Comparison of ENCODE assay signal across 11 cellular contexts in the genomic region with DNA sequence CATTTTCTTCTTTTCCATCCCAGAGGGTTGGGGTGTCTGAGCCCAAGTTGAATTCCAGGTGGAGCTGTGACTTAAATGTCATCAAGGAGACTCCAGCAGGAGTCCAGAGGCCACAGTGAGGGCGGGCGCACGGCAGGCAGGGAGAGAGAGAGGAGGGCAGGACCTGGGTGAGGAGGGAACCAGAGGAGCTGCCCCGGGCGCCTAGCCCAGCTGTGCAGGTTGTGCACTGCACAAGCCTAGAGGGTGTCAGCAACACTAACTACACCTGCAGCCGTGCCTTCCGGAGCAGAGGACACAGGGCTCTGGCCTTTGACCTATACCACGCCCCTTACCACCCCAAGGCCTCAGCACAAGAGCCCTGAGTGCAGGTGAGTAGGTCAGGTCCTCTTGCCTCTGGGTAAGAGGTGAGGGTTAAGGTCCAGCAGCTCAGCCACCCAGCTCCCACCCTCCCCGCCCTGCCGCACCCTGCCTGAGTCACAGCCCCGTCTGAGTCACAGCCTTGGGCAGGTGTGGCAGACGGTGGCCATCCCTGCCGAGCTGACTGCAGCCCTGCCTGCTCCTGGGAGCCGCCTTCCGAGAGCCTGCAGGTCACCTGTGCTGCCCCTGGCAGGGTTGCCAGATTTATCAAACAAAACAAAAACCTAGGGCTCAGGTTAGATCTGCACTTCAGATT. TPM values are rescaled to one million over a fixed set of nuclear protein-coding genes. Genes with fewer than 3 reads are reported as not detected.
DNase-seq lines count a peak whose midpoint lies in the region; ATAC-seq, FAIRE-seq and TF ChIP-seq lines count a peak whose summit lies in the region.
"Had no signal": no experiment of that assay in that cellular context is flagged by ENCODE, and none has a peak within 500 bp of the region (broad histone marks: within the 10 kb centered on the region; RNA-seq: fewer than 3 reads in every experiment).

No MANE protein-coding gene starts in this region.

- H3K9me3 Mint-ChIP-seq in activated naive CD8-positive, alpha-beta T cell treated with anti-CD3 and anti-CD28 coated beads, Interleukin-2, amount 50 U/mL, for 24 hours: no peaks in the 10 kb centered on the region
- no peaks in the 10 kb centered on the region for H3K9me3 Mint-ChIP-seq in activated naive CD8-positive, alpha-beta T cell treated with anti-CD3 and anti-CD28 coated beads for 36 hours

- H3K79me2 ChIP-seq in keratinocyte (ENCODE audit: control insufficient read depth, insufficient read depth, low read length): no peaks in the 10 kb centered on the region

- peaks cover 14% of the 10 kb centered on the region for H3K27me3 ChIP-seq in keratinocyte (ENCODE audit: control insufficient read depth, extremely low read depth, insufficient read depth, low read length)
- H3K27me3 ChIP-seq: uterus had no signal

- no peaks in the 10 kb centered on the region for H3K9me1 ChIP-seq in keratinocyte (ENCODE audit: control insufficient read depth, extremely low read depth, insufficient read depth, low read length)

- peaks cover 5% of the 10 kb centered on the region for H4K20me1 ChIP-seq in keratinocyte (ENCODE audit: control insufficient read depth, extremely low read depth, insufficient read depth, low read length)

- dilution Hi-C loops in keratinocyte (cut with MboI; ENCODE audit: extremely low pct_ligation_motif_present, low sequenced_read_pairs): no loop called here

- ATAC-seq in activated naive CD8-positive, alpha-beta T cell treated with anti-CD3 and anti-CD28 coated beads, Interleukin-2, amount 50 U/mL, for 24 hours: peak; percentile 45
- peak; percentile 15; the same call in 1 of the 3 replicates for ATAC-seq in SK-N-SH treated with all-trans-retinoic acid at 6 μM for 48 hours
- no peak for ATAC-seq in GM18867 (IDR thresholded peaks at IDR 0.05; ENCODE audit: unreplicated experiment)
- ATAC-seq in HG03097 (IDR thresholded peaks at IDR 0.05; ENCODE audit: low FRiP score, unreplicated experiment): no peak

- H3K4me1 ChIP-seq in keratinocyte (ENCODE audit: control insufficient read depth, extremely low read depth, insufficient read depth, low read length): peaks cover 17% of the 10 kb centered on the region
- H3K4me1 ChIP-seq: uterus had no signal

- H3K4me3 Mint-ChIP-seq in activated naive CD8-positive, alpha-beta T cell treated with anti-CD3 and anti-CD28 coated beads, Interleukin-2, amount 50 U/mL, for 24 hours: no peak overlapping the region
- no peak overlapping the region for H3K4me3 Mint-ChIP-seq in activated naive CD8-positive, alpha-beta T cell treated with anti-CD3 and anti-CD28 coated beads for 36 hours

- H3K4me2 ChIP-seq in keratinocyte (ENCODE audit: control insufficient read depth, extremely low read depth, insufficient read depth, low read depth, low read length): peak overlapping the region; percentile 54

- H3K4me3 ChIP-seq in keratinocyte (ENCODE audit: control insufficient read depth in 2 of 3, extremely low read depth in 1 of 3, insufficient read depth in 2 of 3, low read depth in 1 of 3, low read length in 3 of 3): no peak overlapping the region
- H3K4me3 ChIP-seq: uterus had no signal

- no peak overlapping the region for H3K27ac Mint-ChIP-seq in activated naive CD8-positive, alpha-beta T cell treated with anti-CD3 and anti-CD28 coated beads, Interleukin-2, amount 50 U/mL, for 24 hours
- H3K27ac Mint-ChIP-seq in activated naive CD8-positive, alpha-beta T cell treated with anti-CD3 and anti-CD28 coated beads for 36 hours: no peak overlapping the region

- peak overlapping the region; percentile 7 for H3K27ac ChIP-seq in keratinocyte (ENCODE audit: control insufficient read depth, insufficient read depth, low read length)
- H3K27ac ChIP-seq: brain microvascular endothelial cell, uterus had no signal

- no peak overlapping the region for H3K9ac ChIP-seq in keratinocyte (ENCODE audit: control insufficient read depth, extremely low read depth, insufficient read depth, low read length)

- H3K4me1 Mint-ChIP-seq in activated naive CD8-positive, alpha-beta T cell treated with anti-CD3 and anti-CD28 coated beads, Interleukin-2, amount 50 U/mL, for 24 hours: peaks cover 3% of the 10 kb centered on the region
- H3K4me1 Mint-ChIP-seq in activated naive CD8-positive, alpha-beta T cell treated with anti-CD3 and anti-CD28 coated beads for 36 hours: no peaks in the 10 kb centered on the region

- peaks cover 8% of the 10 kb centered on the region for H3K27me3 Mint-ChIP-seq in activated naive CD8-positive, alpha-beta T cell treated with anti-CD3 and anti-CD28 coated beads, Interleukin-2, amount 50 U/mL, for 24 hours
- H3K27me3 Mint-ChIP-seq in activated naive CD8-positive, alpha-beta T cell treated with anti-CD3 and anti-CD28 coated beads for 36 hours: peaks cover 29% of the 10 kb centered on the region

- no peaks in the 10 kb centered on the region for H3K36me3 Mint-ChIP-seq in activated naive CD8-positive, alpha-beta T cell treated with anti-CD3 and anti-CD28 coated beads, Interleukin-2, amount 50 U/mL, for 24 hours (ENCODE audit: low read depth)
- H3K36me3 Mint-ChIP-seq in activated naive CD8-positive, alpha-beta T cell treated with anti-CD3 and anti-CD28 coated beads for 36 hours: no peaks in the 10 kb centered on the region

- H2AFZ ChIP-seq in keratinocyte (ENCODE audit: control insufficient read depth, low read length): no peak overlapping the region

- DNase-seq in activated naive CD8-positive, alpha-beta T cell treated with anti-CD3 and anti-CD28 coated beads, Interleukin-2, amount 50 U/mL, for 24 hours: no peak
- DNase-seq in activated naive CD8-positive, alpha-beta T cell treated with anti-CD3 and anti-CD28 coated beads for 36 hours: no peak
- peak; percentile 78 for DNase-seq in keratinocyte (ENCODE audit: low read depth, low spot score)
- peak; percentile 93 for DNase-seq in urothelium cell line (ENCODE audit: low spot score)
- DNase-seq in SKM-1 treated with dmso at 0.1 percent for 144 hours (lab: John Stamatoyannopoulos, UW; ENCODE audit: unreplicated experiment): no peak
- DNase-seq: brain microvascular endothelial cell, DMS 273 treated with DMSO at 0.1 percent for 48 hours had no signal

- H3K9me3 ChIP-seq in keratinocyte (ENCODE audit: control insufficient read depth, low read depth, low read length): no peaks in the 10 kb centered on the region
- H3K9me3 ChIP-seq: uterus had no signal

- H3K36me3 ChIP-seq in keratinocyte (ENCODE audit: control insufficient read depth in 2 of 2, extremely low read depth in 1 of 2, insufficient read depth in 2 of 2, low read length in 2 of 2): no peaks in the 10 kb centered on the region
- H3K36me3 ChIP-seq: brain microvascular endothelial cell, uterus had no signal

- TF ChIP-seq CTCF in keratinocyte (optimal IDR thresholded peaks at IDR 0.05 in 1 of 3, IDR thresholded peaks at IDR 0.05 in 1 of 3, conservative IDR thresholded peaks at IDR 0.05 in 1 of 3; ENCODE audit: extremely low read depth in 1 of 3, insufficient read depth in 2 of 3, low read length in 3 of 3): no peak

- FAIRE-seq in keratinocyte (lab: Jason Lieb, UNC): peak; percentile 71
- peak; percentile 52 for FAIRE-seq in urothelium cell line (lab: Jason Lieb, UNC)

RNA-seq across cellular contexts. Expression of a gene that starts 6.4 kb away (rescaled TPM):
- 10 to 100 TPM; 14.6 to 16.1 TPM for total RNA-seq in activated naive CD8-positive, alpha-beta T cell treated with anti-CD3 and anti-CD28 coated beads for 36 hours
- 26.5 to 35.5 TPM (median 34.7 TPM) in 3 replicates for polyA plus RNA-seq in keratinocyte
- 3.0 TPM for polyA plus RNA-seq in keratinocyte (2011; ENCODE audit: low read depth)
- 32.9 and 44.3 TPM in 2 replicates for polyA plus RNA-seq in keratinocyte (2011; cell fraction: cytosol; rRNA removed)
- 32.8 and 43.6 TPM in 2 replicates for polyA plus RNA-seq in keratinocyte (2011; cell fraction: nucleus; rRNA removed)
- 20.3 and 38.1 TPM in 2 replicates for polyA plus RNA-seq in keratinocyte (2012; ENCODE audit: low replicate concordance)
- 22.2 to 51.8 TPM (median 23.8 TPM) in 3 replicates for polyA minus RNA-seq in keratinocyte
- polyA minus RNA-seq in keratinocyte (2011; cell fraction: cytosol; rRNA and poly(A)+ RNA removed): 60.4 TPM
- polyA minus RNA-seq in keratinocyte (2011; cell fraction: nucleus; rRNA and poly(A)+ RNA removed): 17.6 and 20.6 TPM in 2 replicates

RNA-seq across cellular contexts. Expression of a gene that starts 18.7 kb away (rescaled TPM):
- under 1 TPM in 1 of 2 experiments, not detected in 1; 0.10 TPM for total RNA-seq in activated naive CD8-positive, alpha-beta T cell treated with anti-CD3 and anti-CD28 coated beads for 36 hours
- polyA plus RNA-seq in keratinocyte: 0.03 to 0.26 TPM in 2 of 3 replicates, not detected in the other
- not detected for polyA plus RNA-seq in keratinocyte (2011; ENCODE audit: low read depth)
- 0.05 and 0.17 TPM in 2 replicates for polyA plus RNA-seq in keratinocyte (2011; cell fraction: cytosol; rRNA removed)
- 0.10 and 0.16 TPM in 2 replicates for polyA plus RNA-seq in keratinocyte (2011; cell fraction: nucleus; rRNA removed)
- 0.21 and 0.24 TPM in 2 replicates for polyA plus RNA-seq in keratinocyte (2012; ENCODE audit: low replicate concordance)
- 0.13 to 0.20 TPM in 2 of 3 replicates, not detected in the other for polyA minus RNA-seq in keratinocyte
- not detected for polyA minus RNA-seq in keratinocyte (2011; cell fraction: cytosol; rRNA and poly(A)+ RNA removed)
- 0.21 TPM in 1 of 2 replicates, not detected in the other for polyA minus RNA-seq in keratinocyte (2011; cell fraction: nucleus; rRNA and poly(A)+ RNA removed)

RNA-seq across cellular contexts. Expression of a gene that starts 30.9 kb away (rescaled TPM):
- 1 to 10 TPM in 1 of 2 experiments, under 1 TPM in 1; 0.94 to 1.2 TPM for total RNA-seq in activated naive CD8-positive, alpha-beta T cell treated with anti-CD3 and anti-CD28 coated beads for 36 hours
- polyA plus RNA-seq in keratinocyte: 4.2 to 10.5 TPM (median 6.2 TPM) in 3 replicates
- 1.0 TPM for polyA plus RNA-seq in keratinocyte (2011; ENCODE audit: low read depth)
- polyA plus RNA-seq in keratinocyte (2011; cell fraction: cytosol; rRNA removed): 3.9 and 15.7 TPM in 2 replicates
- polyA plus RNA-seq in keratinocyte (2011; cell fraction: nucleus; rRNA removed): 7.2 and 12.3 TPM in 2 replicates
- polyA plus RNA-seq in keratinocyte (2012; ENCODE audit: low replicate concordance): 2.4 and 10.1 TPM in 2 replicates
- 1.3 to 4.1 TPM (median 2.7 TPM) in 3 replicates for polyA minus RNA-seq in keratinocyte
- 16.3 TPM for polyA minus RNA-seq in keratinocyte (2011; cell fraction: cytosol; rRNA and poly(A)+ RNA removed)
- 4.7 and 7.5 TPM in 2 replicates for polyA minus RNA-seq in keratinocyte (2011; cell fraction: nucleus; rRNA and poly(A)+ RNA removed)

RNA-seq across cellular contexts. Expression of a gene that starts 49.1 kb away (rescaled TPM):
- 1 to 10 TPM; 5.4 to 6.1 TPM for total RNA-seq in activated naive CD8-positive, alpha-beta T cell treated with anti-CD3 and anti-CD28 coated beads for 36 hours
- polyA plus RNA-seq in keratinocyte: not detected in 3 replicates
- polyA plus RNA-seq in keratinocyte (2011; ENCODE audit: low read depth): not detected
- not detected in 2 replicates for polyA plus RNA-seq in keratinocyte (2011; cell fraction: cytosol; rRNA removed)
- not detected in 2 replicates for polyA plus RNA-seq in keratinocyte (2011; cell fraction: nucleus; rRNA removed)
- polyA plus RNA-seq in keratinocyte (2012; ENCODE audit: low replicate concordance): not detected in 2 replicates
- polyA minus RNA-seq in keratinocyte: not detected in 3 replicates
- polyA minus RNA-seq in keratinocyte (2011; cell fraction: cytosol; rRNA and poly(A)+ RNA removed): not detected
- polyA minus RNA-seq in keratinocyte (2011; cell fraction: nucleus; rRNA and poly(A)+ RNA removed): not detected in 2 replicates

RNA-seq across cellular contexts. Expression of a gene that starts 54.7 kb away (rescaled TPM):
- not detected for total RNA-seq in activated naive CD8-positive, alpha-beta T cell treated with anti-CD3 and anti-CD28 coated beads for 36 hours
- not detected in 3 replicates for polyA plus RNA-seq in keratinocyte
- polyA plus RNA-seq in keratinocyte (2011; ENCODE audit: low read depth): not detected
- not detected in 2 replicates for polyA plus RNA-seq in keratinocyte (2011; cell fraction: cytosol; rRNA removed)
- not detected in 2 replicates for polyA plus RNA-seq in keratinocyte (2011; cell fraction: nucleus; rRNA removed)
- not detected in 2 replicates for polyA plus RNA-seq in keratinocyte (2012; ENCODE audit: low replicate concordance)
- polyA minus RNA-seq in keratinocyte: not detected in 3 replicates
- not detected for polyA minus RNA-seq in keratinocyte (2011; cell fraction: cytosol; rRNA and poly(A)+ RNA removed)
- not detected in 2 replicates for polyA minus RNA-seq in keratinocyte (2011; cell fraction: nucleus; rRNA and poly(A)+ RNA removed)

Comparison
In these comparisons a context has a peak if more than half of its experiments do, and no peak if none do; other contexts are left out.
1. ATAC-seq: peak in activated naive CD8-positive, alpha-beta T cell treated with anti-CD3 and anti-CD28 coated beads, Interleukin-2, amount 50 U/mL, for 24 hours (single experiment) and SK-N-SH treated with all-trans-retinoic acid at 6 μM for 48 hours (single experiment); none in GM18867 (single experiment) and HG03097 (single experiment).
2. DNase-seq: peak in keratinocyte (single experiment) and urothelium cell line (single experiment); none in activated naive CD8-positive, alpha-beta T cell treated with anti-CD3 and anti-CD28 coated beads, Interleukin-2, amount 50 U/mL, for 24 hours (single experiment), activated naive CD8-positive, alpha-beta T cell treated with anti-CD3 and anti-CD28 coated beads for 36 hours (single experiment) and SKM-1 treated with dmso at 0.1 percent for 144 hours (single experiment).